Comparison of ENCODE assay signal across 5 cellular contexts in the genomic region with DNA sequence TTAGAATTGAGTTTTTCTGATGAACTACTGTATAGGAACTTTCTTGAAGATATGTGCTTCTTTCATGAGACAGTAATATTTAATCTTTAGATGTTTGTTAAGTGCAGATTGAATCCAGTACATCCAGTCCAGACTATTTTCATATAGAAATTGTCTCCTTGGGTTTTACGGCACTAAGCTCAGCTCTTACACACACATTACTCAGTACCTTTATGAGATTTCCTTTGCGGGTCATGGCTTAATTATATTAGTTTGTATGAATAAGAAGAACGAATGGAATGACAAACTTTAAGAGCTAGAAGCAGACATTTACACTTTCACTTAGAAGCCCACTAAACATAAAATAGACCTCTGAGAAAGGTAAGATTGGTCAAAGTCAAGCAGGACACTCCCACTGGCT.
"Had no signal": no experiment of that assay in that cellular context is flagged by ENCODE, and none has a peak within 500 bp of the region (broad histone marks: within the 10 kb centered on the region; RNA-seq: fewer than 3 reads in every experiment).

No MANE protein-coding gene starts in this region.

- H3K4me2 ChIP-seq: GM23338 had no signal

- H3K4me3 ChIP-seq: GM23338 had no signal

- H3K27ac Mint-ChIP-seq: GM23338, H9, IgD-negative memory B cell had no signal

- H3K27me3 Mint-ChIP-seq: IgD-negative memory B cell had no signal

- H3K4me3 Mint-ChIP-seq: GM23338, H9, IgD-negative memory B cell had no signal

- DNase-seq: H9, HCEC 1CT, KBM-7 had no signal

- H3K9me3 Mint-ChIP-seq: GM23338, H9 had no signal

- ATAC-seq: GM23338 had no signal

- H3K4me1 Mint-ChIP-seq: GM23338, H9, IgD-negative memory B cell had no signal

- H2AFZ ChIP-seq: GM23338 had no signal
